In the genomic region with DNA sequence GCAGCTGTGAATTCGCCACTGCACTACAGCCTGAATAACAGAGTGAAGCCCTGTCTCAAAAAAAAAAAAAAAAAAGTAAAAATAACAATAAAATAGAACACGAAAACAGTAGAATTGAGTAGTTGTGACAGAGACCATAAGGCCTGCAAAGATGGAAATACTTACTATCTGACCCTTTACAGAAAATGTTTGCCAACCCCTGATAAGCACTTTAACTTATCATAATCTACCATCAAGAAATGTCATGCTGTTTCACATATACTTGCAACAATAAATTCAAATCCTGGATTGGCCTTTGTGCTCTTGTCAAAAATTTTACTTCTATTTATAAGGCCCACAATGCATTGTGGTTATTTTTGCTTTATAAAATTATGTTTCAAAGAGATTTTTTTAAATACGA, we compare ENCODE assay signal across 6 cellular contexts.
"Had no signal": no experiment of that assay in that cellular context is flagged by ENCODE, and none has a peak within 500 bp of the region (broad histone marks: within the 10 kb centered on the region; RNA-seq: fewer than 3 reads in every experiment).

No MANE protein-coding gene starts in this region.

- ATAC-seq: HepG2 had no signal

- H3K9ac ChIP-seq: KMS-11 had no signal

- H3K4me2 ChIP-seq: KMS-11 had no signal

- H3K27ac ChIP-seq: HL-60, KMS-11 had no signal

- FAIRE-seq: HepG2, HTR-8/SVneo had no signal

- DNase-seq: IMR-90, KG1 had no signal
